Comparison of ENCODE assay signal across 20 cellular contexts in the genomic region with DNA sequence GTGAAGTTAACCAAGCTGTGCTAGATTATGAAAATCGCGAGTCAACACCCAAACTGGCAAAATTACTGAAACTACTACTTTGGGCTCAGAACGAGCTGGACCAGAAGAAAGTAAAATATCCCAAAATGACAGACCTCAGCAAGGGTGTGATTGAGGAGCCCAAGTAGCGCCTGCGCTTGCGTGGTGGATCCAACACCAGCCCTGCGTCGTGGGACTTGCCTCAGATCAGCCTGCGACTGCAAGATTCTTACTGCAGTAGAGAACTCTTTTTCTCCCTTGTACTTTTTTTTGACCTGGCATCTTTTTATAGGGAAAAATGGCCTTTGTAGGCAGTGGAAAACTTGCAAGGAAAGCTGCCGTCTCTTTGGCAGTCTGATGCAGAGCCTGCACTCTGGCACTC. TPM values are rescaled to one million over a fixed set of nuclear protein-coding genes. Genes with fewer than 3 reads are reported as not detected.
"Had no signal": no experiment of that assay in that cellular context is flagged by ENCODE, and none has a peak within 500 bp of the region (broad histone marks: within the 10 kb centered on the region; RNA-seq: fewer than 3 reads in every experiment).

No MANE protein-coding gene starts in this region.

- H3K27me3 ChIP-seq: left lung, right lobe of liver, transverse colon had no signal

- H3K9me3 Mint-ChIP-seq: endodermal cell, nephron had no signal

- H3K4me1 ChIP-seq: parathyroid adenoma had no signal

- DNase-seq: effector CD4-positive, alpha-beta T cell; endodermal cell; foreskin melanocyte; hypothalamus; left lung; mesenchymal stem cell; midbrain; right lobe of liver; stimulated activated CD4-positive, alpha-beta T cell treated with anti-CD3 and anti-CD28 coated beads, Interleukin-2, amount 100 ng/mL, for 24 hours; stimulated activated CD4-positive, alpha-beta T cell treated with anti-CD3 and anti-CD28 coated beads, Interleukin-4, amount 100 ng/mL, for 4 hours; stimulated activated naive B cell treated with anti-CD40 and anti-IgM and Interleukin-4, amounts not matched to agents 10 μg/mL and 1 μg/mL and 100 μg/mL, for 72 hours; stimulated activated naive CD8-positive, alpha-beta T cell treated with anti-CD3 and anti-CD28 coated beads, Interleukin-15, amount 100 ng/mL, for 72 hours; transverse colon had no signal

- H3K9me3 ChIP-seq: left lung, lower lobe of right lung, prostate gland, right lobe of liver, thoracic aorta, transverse colon had no signal

- ATAC-seq: left lung; lower lobe of right lung; right lobe of liver; stimulated activated naive B cell treated with anti-CD40 and anti-IgM and Interleukin-4, amounts not matched to agents 10 μg/mL and 1 μg/mL and 100 μg/mL, for 72 hours; stimulated activated naive CD8-positive, alpha-beta T cell treated with anti-CD3 and anti-CD28 coated beads, Interleukin-15, amount 100 ng/mL, for 72 hours had no signal

- H3K27me3 Mint-ChIP-seq: stimulated activated naive B cell treated with anti-CD40 and anti-IgM and Interleukin-4, amounts not matched to agents 10 μg/mL and 1 μg/mL and 100 μg/mL, for 72 hours; stimulated activated naive CD8-positive, alpha-beta T cell treated with anti-CD3 and anti-CD28 coated beads, Interleukin-15, amount 100 ng/mL, for 72 hours had no signal

- H3K27ac ChIP-seq: coronary artery, left lung, lower lobe of right lung, parathyroid adenoma, prostate gland, right lobe of liver, thoracic aorta, transverse colon had no signal

- H3K27ac Mint-ChIP-seq: endodermal cell; nephron; stimulated activated naive B cell treated with anti-CD40 and anti-IgM and Interleukin-4, amounts not matched to agents 10 μg/mL and 1 μg/mL and 100 μg/mL, for 72 hours had no signal

- H3K4me3 Mint-ChIP-seq: endodermal cell; stimulated activated naive B cell treated with anti-CD40 and anti-IgM and Interleukin-4, amounts not matched to agents 10 μg/mL and 1 μg/mL and 100 μg/mL, for 72 hours; stimulated activated naive CD8-positive, alpha-beta T cell treated with anti-CD3 and anti-CD28 coated beads, Interleukin-15, amount 100 ng/mL, for 72 hours had no signal

- H3K4me3 ChIP-seq: coronary artery, left lung, lower lobe of right lung, prostate gland, right lobe of liver, thoracic aorta, transverse colon had no signal

RNA-seq across cellular contexts. Expression of a gene that starts 7.8 kb away (rescaled TPM):
- total RNA-seq: skeletal muscle tissue had no signal
